Comparison of ENCODE assay signal across 11 cellular contexts in genomic region chr16:83802559-83802958, GRCh38. TPM values are rescaled to one million over a fixed set of nuclear protein-coding genes. Genes with fewer than 3 reads are reported as not detected.
DNase-seq lines count a peak whose midpoint lies in the region; ATAC-seq and TF ChIP-seq lines count a peak whose summit lies in the region.
"Had no signal": no experiment of that assay in that cellular context is flagged by ENCODE, and none has a peak within 500 bp of the region (broad histone marks: within the 10 kb centered on the region; RNA-seq: fewer than 3 reads in every experiment).

No MANE protein-coding gene starts in this region.

- no peaks in the 10 kb centered on the region for H3K9me3 ChIP-seq in GM23248 (ENCODE audit: low read depth)
- no peaks in the 10 kb centered on the region for H3K9me3 ChIP-seq in ascending aorta
- no peaks in the 10 kb centered on the region for H3K9me3 ChIP-seq in iPS-20b (ENCODE audit: insufficient read depth, low read depth, low read length)

- H3K79me2 ChIP-seq in GM23248 (ENCODE audit: insufficient read depth), result no peaks in the 10 kb centered on the region

- H3K4me1 Mint-ChIP-seq in stimulated activated memory B cell treated with anti-CD40 and anti-IgM and Interleukin-4, amounts not matched to agents 10 μg/mL and 1 μg/mL and 100 μg/mL, for 72 hours, result peaks cover 54% of the 10 kb centered on the region

- no peaks in the 10 kb centered on the region for H3K36me3 ChIP-seq in GM23248 (ENCODE audit: low read depth)
- no peaks in the 10 kb centered on the region for H3K36me3 ChIP-seq in ascending aorta
- H3K36me3 ChIP-seq in iPS-20b (ENCODE audit: insufficient read depth, low read depth, low read length), result no peaks in the 10 kb centered on the region

- peak overlapping the region; percentile 71 for H2AFZ ChIP-seq in GM23248

- peak overlapping the region; percentile 55 for H3K4me3 Mint-ChIP-seq in stimulated activated memory B cell treated with anti-CD40 and anti-IgM and Interleukin-4, amounts not matched to agents 10 μg/mL and 1 μg/mL and 100 μg/mL, for 72 hours
- H3K4me3 Mint-ChIP-seq: mesothelial cell of epicardium; stimulated activated naive CD8-positive, alpha-beta T cell treated with anti-CD3 and anti-CD28 coated beads, Interleukin-15, Interleukin-2, amounts not matched to agents 100 ng/mL and 50 ng/mL, for 24 hours had no signal

- no peak for ATAC-seq in stimulated activated memory B cell treated with anti-CD40 and anti-IgM and Interleukin-4, amounts not matched to agents 10 μg/mL and 1 μg/mL and 100 μg/mL, for 72 hours
- no peak for ATAC-seq in HG03135 (IDR thresholded peaks at IDR 0.05; ENCODE audit: unreplicated experiment)

- TF ChIP-seq CTCF in ascending aorta (IDR thresholded peaks at IDR 0.05), result no peak

- H3K9me3 Mint-ChIP-seq in stimulated activated memory B cell treated with anti-CD40 and anti-IgM and Interleukin-4, amounts not matched to agents 10 μg/mL and 1 μg/mL and 100 μg/mL, for 72 hours, result peaks cover 6% of the 10 kb centered on the region
- H3K9me3 Mint-ChIP-seq: mesothelial cell of epicardium; stimulated activated naive CD8-positive, alpha-beta T cell treated with anti-CD3 and anti-CD28 coated beads, Interleukin-15, Interleukin-2, amounts not matched to agents 100 ng/mL and 50 ng/mL, for 24 hours had no signal

- peak overlapping the region; percentile 79 for H3K4me2 ChIP-seq in GM23248 (ENCODE audit: unreplicated experiment)

- no peaks in the 10 kb centered on the region for H3K27me3 Mint-ChIP-seq in stimulated activated memory B cell treated with anti-CD40 and anti-IgM and Interleukin-4, amounts not matched to agents 10 μg/mL and 1 μg/mL and 100 μg/mL, for 72 hours

- in situ Hi-C loops in GM23248 (cut with MboI), result no loop called here

- intact Hi-C loops in ascending aorta (cut with DNase I), result no loop called here

- H3K4me1 ChIP-seq in GM23248 (ENCODE audit: insufficient read depth) (0 out of 2 replicates have a peak, but pooled peaks cover 6% of the 10 kb centered on the region), ascending aorta (peaks cover 0 to 6% of the 10 kb centered on the region in 2 donors), iPS-20b (ENCODE audit: insufficient read depth, low read length) (peaks cover 12% of the 10 kb centered on the region; the same call in 1 of the 2 replicates)

- H3F3A ChIP-seq in GM23248 (ENCODE audit: insufficient read depth), result no peaks in the 10 kb centered on the region

- H3K9ac ChIP-seq in GM23248 (peak overlapping the region; percentile 71), iPS-20b (ENCODE audit: low read depth, low read length) (peak overlapping the region; percentile 56; the same call in 1 of the 2 replicates)

- peak overlapping the region; percentile 71 for H3K4me3 ChIP-seq in GM23248
- H3K4me3 ChIP-seq in ascending aorta, result peak overlapping the region; percentile 37 to 50
- peak overlapping the region; percentile 38 for H3K4me3 ChIP-seq in iPS-20b (ENCODE audit: low read length)

- H4K20me1 ChIP-seq in GM23248 (ENCODE audit: insufficient read depth), result no peaks in the 10 kb centered on the region

- DNase-seq in GM23248 (no peak), ascending aorta (ENCODE audit: low spot score in 2 of 2) (no peak), NOMO-1 (lab: John Stamatoyannopoulos, UW; ENCODE audit: unreplicated experiment in 2 of 2) (no peak), NCI-H345 (lab: John Stamatoyannopoulos, UW) (no peak)
- DNase-seq in effector CD4-positive, alpha-beta T cell, result no peak
- DNase-seq: NCI-H510A treated with DMSO at 0.1 percent for 48 hours had no signal

- H3K9me2 ChIP-seq in GM23248 (ENCODE audit: insufficient read depth), result no peaks in the 10 kb centered on the region

- H3K27ac ChIP-seq in GM23248 (peak overlapping the region; percentile 27), ascending aorta (peak overlapping the region in 1 of 2 donors; percentile 23), iPS-20b (ENCODE audit: low read length) (peak overlapping the region; percentile 19)

- 30 to 38% methylated on average over 7 of the region's 7 CpGs for WGBS in GM23248 (ENCODE audit: low coverage in 1 of 2, low lambda C conversion rate in 2 of 2, missing lambda C conversion rate in 2 of 2), 2 experiments

- H3K27me3 ChIP-seq in GM23248 (replicated peaks; ENCODE audit: insufficient read depth) (no peaks in the 10 kb centered on the region), ascending aorta (no peaks in the 10 kb centered on the region), iPS-20b (ENCODE audit: insufficient read depth, low read length) (no peaks in the 10 kb centered on the region)

- peaks cover 18% of the 10 kb centered on the region for H3K36me3 Mint-ChIP-seq in stimulated activated memory B cell treated with anti-CD40 and anti-IgM and Interleukin-4, amounts not matched to agents 10 μg/mL and 1 μg/mL and 100 μg/mL, for 72 hours
- H3K36me3 Mint-ChIP-seq: mesothelial cell of epicardium had no signal

- H3K27ac Mint-ChIP-seq in stimulated activated memory B cell treated with anti-CD40 and anti-IgM and Interleukin-4, amounts not matched to agents 10 μg/mL and 1 μg/mL and 100 μg/mL, for 72 hours, result peak overlapping the region; percentile 95
- H3K27ac Mint-ChIP-seq: mesothelial cell of epicardium; stimulated activated naive CD8-positive, alpha-beta T cell treated with anti-CD3 and anti-CD28 coated beads, Interleukin-15, Interleukin-2, amounts not matched to agents 100 ng/mL and 50 ng/mL, for 24 hours had no signal

RNA-seq across cellular contexts. Expression of gene HSBP1, which starts 5.2 kb away (rescaled TPM):
- total RNA-seq in GM23248 (2014; rRNA removed; shearing (Covaris generic)), result 20.7 and 32.2 TPM in 2 replicates
- 392 and 405 TPM in 2 replicates for polyA plus RNA-seq in GM23248 (2016; fragmentation: Nextera tagmentation; extraction: Ambion mirVana)
- 13.5 TPM for total RNA-seq in ascending aorta
